ENCODE assay signal across 14 cellular contexts in genomic region chr3:25306066-25306465, GRCh38.
A peak's percentile ranks its signal among the peaks of the same experiment; 100 is the strongest.
DNase-seq lines count a peak whose midpoint lies in the region; ATAC-seq and TF ChIP-seq lines count a peak whose summit lies in the region.
"Had no signal": no experiment of that assay in that cellular context is flagged by ENCODE, and none has a peak within 500 bp of the region (broad histone marks: within the 10 kb centered on the region; RNA-seq: fewer than 3 reads in every experiment).

No MANE protein-coding gene starts in this region.

- H3K27ac ChIP-seq in body of pancreas (no peak overlapping the region), mesenchymal stem cell (ENCODE audit: low read length, poor library complexity, severe bottlenecking) (no peak overlapping the region)
- H3K27ac ChIP-seq: BLaER1 treated with 17β-estradiol and CSF1 and Interleukin-3, amounts not matched to agents 10 nM and 100 nM had no signal

- H3K9me3 ChIP-seq in body of pancreas (no peaks in the 10 kb centered on the region), mesenchymal stem cell (ENCODE audit: control insufficient read depth, low read length) (no peaks in the 10 kb centered on the region)
- H3K9me3 ChIP-seq: BLaER1 treated with 17β-estradiol and CSF1 and Interleukin-3, amounts not matched to agents 10 nM and 100 nM had no signal

- peak overlapping the region in 1 of 2 experiments; percentile 75 for H3K14ac ChIP-seq in mesenchymal stem cell (ENCODE audit: low read length in 2 of 2)

- no peak overlapping the region for H2BK5ac ChIP-seq in mesenchymal stem cell (ENCODE audit: low read depth, low read length, poor library complexity, severe bottlenecking)

- no peaks in the 10 kb centered on the region for H3K4me1 ChIP-seq in body of pancreas
- no peaks in the 10 kb centered on the region for H3K4me1 ChIP-seq in mesenchymal stem cell (ENCODE audit: control insufficient read depth, insufficient read depth, low read depth, low read length)
- H3K4me1 ChIP-seq: BLaER1 treated with 17β-estradiol and CSF1 and Interleukin-3, amounts not matched to agents 10 nM and 100 nM had no signal

- H3K9ac ChIP-seq in mesenchymal stem cell (ENCODE audit: low read length), result no peak overlapping the region
- H3K9ac ChIP-seq: BLaER1 treated with 17β-estradiol and CSF1 and Interleukin-3, amounts not matched to agents 10 nM and 100 nM had no signal

- intact Hi-C loops in Calu3 (cut with micrococcal nuclease; ENCODE audit: unreplicated experiment), result loop anchor here (1.0 to 10.0 kb wide), 2 partner anchors 122 to 281 kb away; partner anchors contain the start of gene RARB
- intact Hi-C loops in body of pancreas (cut with DNase I), result no loop called here

- H3K27ac Mint-ChIP-seq in Calu3 (ENCODE audit: unreplicated experiment) (peak overlapping the region; percentile 52), progenitor cell of endocrine pancreas (peak overlapping the region; percentile 62)
- H3K27ac Mint-ChIP-seq: CD4-positive, CD25-positive, alpha-beta regulatory T cell; GM23338 had no signal

- peaks cover 8% of the 10 kb centered on the region for H3K36me3 Mint-ChIP-seq in Calu3 (ENCODE audit: insufficient read depth, unreplicated experiment)
- no peaks in the 10 kb centered on the region for H3K36me3 Mint-ChIP-seq in progenitor cell of endocrine pancreas (ENCODE audit: insufficient read depth)
- H3K36me3 Mint-ChIP-seq: CD4-positive, CD25-positive, alpha-beta regulatory T cell had no signal

- H3K18ac ChIP-seq in mesenchymal stem cell (ENCODE audit: low read depth in 1 of 2, low read length in 2 of 2), result no peak overlapping the region

- H4K91ac ChIP-seq in mesenchymal stem cell (ENCODE audit: low read length), result no peak overlapping the region

- H3K27me3 Mint-ChIP-seq in Calu3 (ENCODE audit: unreplicated experiment) (no peaks in the 10 kb centered on the region), progenitor cell of endocrine pancreas (no peaks in the 10 kb centered on the region)
- H3K27me3 Mint-ChIP-seq: CD4-positive, CD25-positive, alpha-beta regulatory T cell had no signal

- H4K8ac ChIP-seq in mesenchymal stem cell (ENCODE audit: low read length), result peak overlapping the region; percentile 28

- CTCF ChIA-PET in Calu3 (lab: Charles Lee), result interaction anchor here (1.7 to 1.9 kb wide), 2 partner anchors 118 to 284 kb away, joined by 4 to 6 read pairs; no protein-coding TSS in a partner anchor

- H3K4ac ChIP-seq in mesenchymal stem cell (ENCODE audit: low read depth in 1 of 2, low read length in 2 of 2), result no peak overlapping the region

- no peak for TF ChIP-seq CTCF in Calu3 (IDR thresholded peaks at IDR 0.05; ENCODE audit: unreplicated experiment)
- no peak for TF ChIP-seq CTCF in body of pancreas (IDR thresholded peaks at IDR 0.05)
- no peak for TF ChIP-seq CTCF in progenitor cell of endocrine pancreas (IDR thresholded peaks at IDR 0.05; ENCODE audit: unreplicated experiment)

- peak; percentile 65 for ATAC-seq in body of pancreas
- no peak for ATAC-seq in GM18520 (IDR thresholded peaks at IDR 0.05; ENCODE audit: unreplicated experiment)
- ATAC-seq: GM23338, HepG2 had no signal

- H2AK5ac ChIP-seq in mesenchymal stem cell (ENCODE audit: low read length, severe bottlenecking), result no peak overlapping the region

- no peak overlapping the region for H2BK15ac ChIP-seq in mesenchymal stem cell (ENCODE audit: low read depth, poor library complexity, severe bottlenecking)

- H2BK120ac ChIP-seq in mesenchymal stem cell (ENCODE audit: low read depth, low read length), result no peak overlapping the region

- no TSS peak for BruUV-seq in Calu3 (replicated peaks; lab: Mats Ljungman, UMichigan)

- H3K9me3 Mint-ChIP-seq in Calu3 (ENCODE audit: low read depth, unreplicated experiment), result no peaks in the 10 kb centered on the region
- H3K9me3 Mint-ChIP-seq in progenitor cell of endocrine pancreas (ENCODE audit: low read depth), result peaks cover 3% of the 10 kb centered on the region
- H3K9me3 Mint-ChIP-seq: GM23338 had no signal

- H3K36me3 ChIP-seq in body of pancreas (replicated peaks in 1 of 2; ENCODE audit: insufficient read depth in 1 of 2, low read depth in 2 of 2) (no peaks in the 10 kb centered on the region), mesenchymal stem cell (ENCODE audit: control insufficient read depth in 1 of 2, insufficient read depth in 2 of 2, low read depth in 1 of 2, low read length in 2 of 2) (no peaks in the 10 kb centered on the region)
- H3K36me3 ChIP-seq: BLaER1 treated with 17β-estradiol and CSF1 and Interleukin-3, amounts not matched to agents 10 nM and 100 nM had no signal

- no peak overlapping the region for H2AFZ ChIP-seq in mesenchymal stem cell (ENCODE audit: low read depth, low read length)
- H2AFZ ChIP-seq: GM23338 had no signal

- H3K4me1 Mint-ChIP-seq in Calu3 (ENCODE audit: low read depth, unreplicated experiment) (peaks cover 19% of the 10 kb centered on the region), progenitor cell of endocrine pancreas (ENCODE audit: low read depth) (peaks cover 30% of the 10 kb centered on the region)
- H3K4me1 Mint-ChIP-seq: CD4-positive, CD25-positive, alpha-beta regulatory T cell had no signal

- H3K4me3 Mint-ChIP-seq in Calu3 (ENCODE audit: low read depth, unreplicated experiment) (peak overlapping the region; percentile 22), progenitor cell of endocrine pancreas (ENCODE audit: low read depth) (no peak overlapping the region)
- H3K4me3 Mint-ChIP-seq: CD4-positive, CD25-positive, alpha-beta regulatory T cell; GM23338 had no signal

- no peak overlapping the region for H3K23ac ChIP-seq in mesenchymal stem cell (ENCODE audit: low read length in 2 of 2)

- no peaks in the 10 kb centered on the region for H3K27me3 ChIP-seq in body of pancreas
- H3K27me3 ChIP-seq in mesenchymal stem cell (ENCODE audit: control insufficient read depth in 1 of 2, insufficient read depth in 1 of 2, low read length in 2 of 2), result no peaks in the 10 kb centered on the region
- H3K27me3 ChIP-seq: BLaER1 treated with 17β-estradiol and CSF1 and Interleukin-3, amounts not matched to agents 10 nM and 100 nM had no signal

- DNase-seq in Calu3, result peak; percentile 70
- peak in 2 of 4 donors; percentile 5 to 13 for DNase-seq in body of pancreas
- no peak for DNase-seq in mesenchymal stem cell
- DNase-seq in progenitor cell of endocrine pancreas (ENCODE audit: low spot score, unreplicated experiment), result no peak
- DNase-seq in activated naive CD4-positive, alpha-beta T cell treated with Interleukin-2 at 50 U/mL for 16 hours, result no peak
- no peak for DNase-seq in NCI-H69 (lab: John Stamatoyannopoulos, UW)
- DNase-seq: ACHN; CD4-positive, CD25-positive, alpha-beta regulatory T cell; DMS79; H7 had no signal

- no peak for TF ChIP-seq POLR2A in body of pancreas (IDR thresholded peaks at IDR 0.05)

- 22 to 25% methylated on average over 5 of the region's 5 CpGs for WGBS in body of pancreas, 2 donors
- WGBS in mesenchymal stem cell, result 78% methylated on average over 4 of the region's 5 CpGs

- no peaks in the 10 kb centered on the region for H3K79me1 ChIP-seq in mesenchymal stem cell (replicated peaks; ENCODE audit: low read length, poor library complexity, severe bottlenecking)

- no peak overlapping the region for H2BK12ac ChIP-seq in mesenchymal stem cell (ENCODE audit: low read length in 2 of 2)

- H3K4me2 ChIP-seq in mesenchymal stem cell (ENCODE audit: low read length, poor library complexity, severe bottlenecking), result no peak overlapping the region
- H3K4me2 ChIP-seq: BLaER1 treated with 17β-estradiol and CSF1 and Interleukin-3, amounts not matched to agents 10 nM and 100 nM; GM23338 had no signal

- H3K4me3 ChIP-seq in body of pancreas, result no peak overlapping the region
- H3K4me3 ChIP-seq in mesenchymal stem cell (ENCODE audit: insufficient read depth in 1 of 2, low read depth in 1 of 2, low read length in 2 of 2), result no peak overlapping the region
- H3K4me3 ChIP-seq: BLaER1 treated with 17β-estradiol and CSF1 and Interleukin-3, amounts not matched to agents 10 nM and 100 nM; GM23338 had no signal
